Comparison of ENCODE assay signal across 9 cellular contexts in genomic region chr1:27572019-27572678, GRCh38. TPM values are rescaled to one million over a fixed set of nuclear protein-coding genes. Genes with fewer than 3 reads are reported as not detected.
DNase-seq lines count a peak whose midpoint lies in the region; TF ChIP-seq lines count a peak whose summit lies in the region.
"Had no signal": no experiment of that assay in that cellular context is flagged by ENCODE, and none has a peak within 500 bp of the region (broad histone marks: within the 10 kb centered on the region; RNA-seq: fewer than 3 reads in every experiment).

No MANE protein-coding gene starts in this region.

- TF ChIP-seq CTCF in coronary artery (IDR thresholded peaks at IDR 0.05) (no peak), thyroid gland (IDR thresholded peaks at IDR 0.05) (no peak)

- DNase-seq in LHCN-M2 (ENCODE audit: low read depth): peak; percentile 66
- DNase-seq in coronary artery (ENCODE audit: low spot score): no peak
- no peak for DNase-seq in thyroid gland
- DNase-seq in activated CD4-positive, CD25-positive, alpha-beta regulatory T cell (lab: John Stamatoyannopoulos, UW): no peak
- no peak for DNase-seq in kidney glomerular epithelial cell (lab: John Stamatoyannopoulos, UW)
- no peak for DNase-seq in AG20443 (ENCODE audit: low spot score)
- DNase-seq: activated CD4-positive, alpha-beta T cell treated with anti-CD3 and anti-CD28 coated beads, Interleukin-2, amount 10 ng/mL, durations not matched to agents 7 days and 5 days; central memory CD4-positive, alpha-beta T cell had no signal

- peak overlapping the region; percentile 97 to 98 for H3K27ac ChIP-seq in coronary artery
- peak overlapping the region; percentile 72 for H3K27ac ChIP-seq in muscle layer of duodenum (ENCODE audit: low read length)
- peak overlapping the region; percentile 87 to 98 (median 88) for H3K27ac ChIP-seq in thyroid gland

- H3K36me3 ChIP-seq in muscle layer of duodenum (ENCODE audit: control insufficient read depth in 1 of 2, insufficient read depth in 2 of 2, low read length in 2 of 2): no peaks in the 10 kb centered on the region
- no peaks in the 10 kb centered on the region for H3K36me3 ChIP-seq in thyroid gland

- intact Hi-C loops in thyroid gland (cut with DNase I): no loop called here

- H3K9me3 ChIP-seq in muscle layer of duodenum (ENCODE audit: control insufficient read depth in 1 of 2, low read length in 2 of 2) (no peaks in the 10 kb centered on the region), thyroid gland (no peaks in the 10 kb centered on the region)

- peak overlapping the region; percentile 59 for H3K4me3 ChIP-seq in coronary artery
- peak overlapping the region in 1 of 2 donors; percentile 15 for H3K4me3 ChIP-seq in muscle layer of duodenum (ENCODE audit: low read depth in 1 of 2, low read length in 2 of 2)
- no peak overlapping the region for H3K4me3 ChIP-seq in thyroid gland (replicated peaks in 1 of 3)

- WGBS in thyroid gland, 2 donors: 19 to 25% methylated on average over 9 of the region's 9 CpGs

- peaks cover 40 to 92% of the 10 kb centered on the region in 2 donors for H3K4me1 ChIP-seq in muscle layer of duodenum (ENCODE audit: control insufficient read depth in 1 of 2, insufficient read depth in 2 of 2, low read length in 2 of 2)
- peaks cover 76 to 92% of the 10 kb centered on the region in 2 donors for H3K4me1 ChIP-seq in thyroid gland

- H3K27me3 ChIP-seq in muscle layer of duodenum (ENCODE audit: low read depth, low read length) (no peaks in the 10 kb centered on the region), thyroid gland (no peaks in the 10 kb centered on the region)

- TF ChIP-seq POLR2A in thyroid gland (IDR thresholded peaks at IDR 0.05): no peak

RNA-seq across cellular contexts. Expression of gene AHDC1, which starts 31.8 kb away (rescaled TPM):
- total RNA-seq in LHCN-M2 (2014; rRNA removed) (33.5 and 40.4 TPM in 2 replicates), thyroid gland (10 to 100 TPM; 25.5 to 91.4 (median 47.8) TPM)
- 37.3 TPM for polyA plus RNA-seq in LHCN-M2 (2012)
